39 cellular contexts compared by ENCODE assay signal in genomic region chr4:69210911-69211310, GRCh38. TPM values are rescaled to one million over a fixed set of nuclear protein-coding genes. Genes with fewer than 3 reads are reported as not detected.
"Had no signal": no experiment of that assay in that cellular context is flagged by ENCODE, and none has a peak within 500 bp of the region (broad histone marks: within the 10 kb centered on the region; RNA-seq: fewer than 3 reads in every experiment).

No MANE protein-coding gene starts in this region.

- H3K4me3 ChIP-seq: MG63 had no signal

- H3K9me3 ChIP-seq: MG63 had no signal

- H3K27me3 ChIP-seq: MG63 had no signal

- H3K36me3 ChIP-seq: MG63 had no signal

- DNase-seq: Karpas-422, Kasumi-1, MG63, MM.1S, MV-4-11, NCI-H1048, NCI-H1092, NCI-H1092 treated with DMSO at 0.1 percent for 48 hours, NCI-H1105, NCI-H1105 treated with DMSO at 0.1 percent for 48 hours, NCI-H1417, NCI-H1417 treated with DMSO at 0.1 percent for 48 hours, NCI-H1436, NCI-H1436 treated with DMSO at 0.1 percent for 48 hours, NCI-H146, NCI-H1694, NCI-H1694 treated with DMSO at 0.1 percent for 48 hours, NCI-H187, NCI-H187 treated with DMSO at 0.1 percent for 48 hours, NCI-H1930, NCI-H2029, NCI-H2029 treated with DMSO at 0.1 percent for 48 hours, NCI-H2081, NCI-H2081 treated with DMSO at 0.1 percent for 48 hours, NCI-H2107, NCI-H2171, NCI-H2171 treated with DMSO at 0.1 percent for 48 hours, NCI-H2227 treated with DMSO at 0.1 percent for 48 hours, NCI-H226, NCI-H345, NCI-H446, NCI-H446 treated with DMSO at 0.1 percent for 48 hours, NCI-H510A, NCI-H510A treated with DMSO at 0.1 percent for 48 hours, NCI-H524 had no signal

RNA-seq across cellular contexts. Expression of gene UGT2B11, which starts 3.6 kb away (rescaled TPM):
- total RNA-seq: LHCN-M2, M059J, MCF 10A, NCI-H460 had no signal
